24 cellular contexts compared by ENCODE assay signal in the genomic region with DNA sequence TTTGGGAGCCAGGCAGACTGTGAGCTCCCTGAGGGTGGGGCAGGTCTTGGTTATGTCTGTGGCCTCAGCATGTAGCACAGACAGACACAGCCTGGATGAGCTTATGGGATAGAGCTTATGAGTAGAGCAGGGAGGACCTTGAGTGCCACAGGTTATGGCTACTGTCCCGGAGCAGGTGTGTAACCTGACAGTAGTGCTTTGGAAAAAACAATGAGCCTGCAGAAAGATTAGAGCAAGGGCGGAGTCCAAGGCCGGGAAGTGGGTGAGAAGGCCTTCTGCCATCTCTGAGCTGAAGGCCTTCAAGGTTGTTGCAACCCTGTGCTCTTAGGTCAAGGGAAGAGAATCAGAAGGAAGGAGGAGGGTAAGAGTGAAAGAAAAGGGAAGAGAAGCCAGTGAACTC. TPM values are rescaled to one million over a fixed set of nuclear protein-coding genes. Genes with fewer than 3 reads are reported as not detected.
A peak's percentile ranks its signal among the peaks of the same experiment; 100 is the strongest.
DNase-seq lines count a peak whose midpoint lies in the region; ATAC-seq and TF ChIP-seq lines count a peak whose summit lies in the region.
"Had no signal": no experiment of that assay in that cellular context is flagged by ENCODE, and none has a peak within 500 bp of the region (broad histone marks: within the 10 kb centered on the region; RNA-seq: fewer than 3 reads in every experiment).

No MANE protein-coding gene starts in this region.

- H2BK12ac ChIP-seq in H9 (ENCODE audit: insufficient read length, low read depth, low read length), result no peak overlapping the region

- H3K4ac ChIP-seq in H9 (ENCODE audit: low read depth, low read length), result no peak overlapping the region

- no peak overlapping the region for H2BK20ac ChIP-seq in H9 (ENCODE audit: low read depth, low read length, poor library complexity, severe bottlenecking)

- DNase-seq in T-helper 2 cell treated with Interferon-gamma antibody and Interleukin-4, amounts not matched to agents 5 μg/mL and 100 μg/mL, for 36 hours (ENCODE audit: low spot score), result no peak
- DNase-seq in T-helper 2 cell (no peak), H9 (no peak), osteoblast (ENCODE audit: insufficient read length, low spot score, missing footprints) (peak; percentile 52)
- DNase-seq: 8988T; activated CD8-positive, alpha-beta memory T cell treated with anti-CD3 and anti-CD28 coated beads, Interleukin-2, amount 50 U/mL, for 48 hours; activated naive CD4-positive, alpha-beta T cell treated with anti-CD3 and anti-CD28 coated beads, Interleukin-2, amount 50 U/mL, for 16 hours; BE2C; dermis blood vessel endothelial cell; DMS153; gastrocnemius medialis; GF-D8; HFFc6; NCI-H1048; NCI-H524 treated with DMSO at 0.1 percent for 48 hours; stimulated activated CD4-positive, alpha-beta T cell treated with anti-CD3 and anti-CD28 coated beads, Interleukin-2, amount 100 ng/mL, for 48 hours; substantia nigra had no signal

- H3K27me3 ChIP-seq in H9 (ENCODE audit: insufficient read depth, low read length) (no peaks in the 10 kb centered on the region), osteoblast (ENCODE audit: insufficient read depth, low read length) (no peaks in the 10 kb centered on the region)
- H3K27me3 ChIP-seq: BE2C, gastrocnemius medialis, left lung had no signal

- H3K27ac ChIP-seq in H9 (ENCODE audit: insufficient read length, low read depth, low read length), result no peak overlapping the region
- H3K27ac ChIP-seq in osteoblast (ENCODE audit: low read depth, low read length), result no peak overlapping the region
- H3K27ac ChIP-seq: KMS-11, left lung had no signal

- H3K36me3 ChIP-seq in osteoblast (ENCODE audit: insufficient read depth, low read length), result peaks cover 59% of the 10 kb centered on the region

- no peak overlapping the region for H2BK15ac ChIP-seq in H9 (ENCODE audit: low read depth, low read length)

- no peaks in the 10 kb centered on the region for H4K20me1 ChIP-seq in H9 (ENCODE audit: control insufficient read depth, insufficient read depth, insufficient read length)
- H4K20me1 ChIP-seq in osteoblast (ENCODE audit: insufficient read depth, low read length), result peaks cover 9% of the 10 kb centered on the region

- H3K23me2 ChIP-seq in H9 (ENCODE audit: insufficient read length, low read depth, low read length, poor library complexity, severe bottlenecking), result peaks cover 8% of the 10 kb centered on the region

- H3K36me3 Mint-ChIP-seq in T-helper 2 cell treated with Interferon-gamma antibody and Interleukin-4, amounts not matched to agents 5 μg/mL and 100 μg/mL, for 36 hours (ENCODE audit: low read depth), result peaks cover 6% of the 10 kb centered on the region
- H3K36me3 Mint-ChIP-seq in H9 (ENCODE audit: insufficient read depth in 1 of 3, low read depth in 3 of 3), result peaks cover 6 to 34% (median 15%) of the 10 kb centered on the region in 3 experiments
- peaks cover 93% of the 10 kb centered on the region for H3K36me3 Mint-ChIP-seq in dendritic cell treated with granulocyte-macrophage colony-stimulating factor and Interleukin-4, amounts not matched to agents 40 ng/mL and 50 ng/mL, for 4 days (ENCODE audit: low read depth)

- H3K27ac Mint-ChIP-seq in T-helper 2 cell treated with Interferon-gamma antibody and Interleukin-4, amounts not matched to agents 5 μg/mL and 100 μg/mL, for 36 hours, result peak overlapping the region; percentile 24
- peak overlapping the region in 2 of 3 experiments; percentile 13 to 80; a peak in 3 of 7 replicates for H3K27ac Mint-ChIP-seq in H9
- peak overlapping the region; percentile 6 for H3K27ac Mint-ChIP-seq in dendritic cell treated with granulocyte-macrophage colony-stimulating factor and Interleukin-4, amounts not matched to agents 40 ng/mL and 50 ng/mL, for 4 days
- H3K27ac Mint-ChIP-seq: HFFc6 had no signal

- no peak overlapping the region for H3K4me3 Mint-ChIP-seq in T-helper 2 cell treated with Interferon-gamma antibody and Interleukin-4, amounts not matched to agents 5 μg/mL and 100 μg/mL, for 36 hours
- no peak overlapping the region for H3K4me3 Mint-ChIP-seq in H9
- H3K4me3 Mint-ChIP-seq in dendritic cell treated with granulocyte-macrophage colony-stimulating factor and Interleukin-4, amounts not matched to agents 40 ng/mL and 50 ng/mL, for 4 days, result no peak overlapping the region
- H3K4me3 Mint-ChIP-seq: HFFc6 had no signal

- no peak overlapping the region for H3K9ac ChIP-seq in H9 (ENCODE audit: extremely low read depth, insufficient read length, low read length)
- H3K9ac ChIP-seq: KMS-11 had no signal

- H2BK120ac ChIP-seq in H9 (ENCODE audit: low read depth, low read length, poor library complexity, severe bottlenecking), result no peak overlapping the region

- TF ChIP-seq CTCF in H9 (conservative IDR thresholded peaks at IDR 0.05), result no peak
- no peak for TF ChIP-seq CTCF in osteoblast (IDR thresholded peaks at IDR 0.05; ENCODE audit: extremely low read depth, low read depth, low read length)

- H3K9me3 Mint-ChIP-seq in T-helper 2 cell treated with Interferon-gamma antibody and Interleukin-4, amounts not matched to agents 5 μg/mL and 100 μg/mL, for 36 hours, result no peaks in the 10 kb centered on the region
- H3K9me3 Mint-ChIP-seq in H9, result peaks cover 0 to 3% of the 10 kb centered on the region in 2 experiments; a peak in 1 of 5 replicates
- H3K9me3 Mint-ChIP-seq in dendritic cell treated with granulocyte-macrophage colony-stimulating factor and Interleukin-4, amounts not matched to agents 40 ng/mL and 50 ng/mL, for 4 days, result no peaks in the 10 kb centered on the region
- H3K9me3 Mint-ChIP-seq: HFFc6 had no signal

- no peak overlapping the region for H4K8ac ChIP-seq in H9 (replicated peaks; ENCODE audit: insufficient read length, low read depth, low read length)

- H3K14ac ChIP-seq in H9 (ENCODE audit: insufficient read depth, low read length), result no peak overlapping the region

- no peak overlapping the region for H4K91ac ChIP-seq in H9 (ENCODE audit: insufficient read length, low read depth, low read length)

- H3T11ph ChIP-seq in H9 (ENCODE audit: low read length), result no peak overlapping the region

- H2AK5ac ChIP-seq in H9 (ENCODE audit: insufficient read length, low read length), result no peak overlapping the region

- ATAC-seq in HG03025 (IDR thresholded peaks at IDR 0.05; ENCODE audit: low FRiP score, unreplicated experiment), result no peak
- no peak for ATAC-seq in GM18861 (IDR thresholded peaks at IDR 0.05; ENCODE audit: unreplicated experiment)
- no peak for ATAC-seq in activated CD4-positive, CD25-positive, alpha-beta regulatory T cell treated with anti-CD3 and anti-CD28 coated beads, Interleukin-2, amount 50 U/mL, for 24 hours
- ATAC-seq: gastrocnemius medialis, GM12878, left lung had no signal

- no peak overlapping the region for H3K23ac ChIP-seq in H9 (ENCODE audit: insufficient read length, low read depth, low read length)

- H3K9me3 ChIP-seq in H9 (ENCODE audit: control insufficient read depth, low read depth, low read length), result no peaks in the 10 kb centered on the region
- no peaks in the 10 kb centered on the region for H3K9me3 ChIP-seq in osteoblast (ENCODE audit: low read depth, low read length)
- H3K9me3 ChIP-seq: BE2C, gastrocnemius medialis, left lung had no signal

- H3K56ac ChIP-seq in H9 (ENCODE audit: insufficient read length, low read depth, low read length), result no peak overlapping the region

- H3K4me1 ChIP-seq in H9 (ENCODE audit: insufficient read depth, low read length) (no peaks in the 10 kb centered on the region), osteoblast (ENCODE audit: insufficient read depth, low read length) (peaks cover 12% of the 10 kb centered on the region)
- H3K4me1 ChIP-seq: BE2C had no signal

- intact Hi-C loops in dendritic cell treated with granulocyte-macrophage colony-stimulating factor and Interleukin-4, amounts not matched to agents 40 ng/mL and 50 ng/mL, for 4 days (cut with micrococcal nuclease), result no loop called here

- no peak overlapping the region for H4K5ac ChIP-seq in H9 (ENCODE audit: insufficient read length, low read depth, low read length)

- no peaks in the 10 kb centered on the region; the same call in 1 of the 2 replicates for H3K79me2 ChIP-seq in H9 (ENCODE audit: insufficient read depth, low read length)
- H3K79me2 ChIP-seq in osteoblast (ENCODE audit: insufficient read depth, low read length), result peaks cover 23% of the 10 kb centered on the region

- H3K79me1 ChIP-seq in H9 (ENCODE audit: insufficient read depth, low read depth, low read length, poor library complexity, severe bottlenecking), result no peaks in the 10 kb centered on the region

- no peak overlapping the region for H2BK5ac ChIP-seq in H9 (ENCODE audit: insufficient read length, low read length)

- no peaks in the 10 kb centered on the region for H3K27me3 Mint-ChIP-seq in T-helper 2 cell treated with Interferon-gamma antibody and Interleukin-4, amounts not matched to agents 5 μg/mL and 100 μg/mL, for 36 hours (ENCODE audit: low read depth)
- H3K27me3 Mint-ChIP-seq in H9 (ENCODE audit: low read depth), result no peaks in the 10 kb centered on the region
- no peaks in the 10 kb centered on the region for H3K27me3 Mint-ChIP-seq in dendritic cell treated with granulocyte-macrophage colony-stimulating factor and Interleukin-4, amounts not matched to agents 40 ng/mL and 50 ng/mL, for 4 days

- no CpG with 5 or more reads among the region's 3 CpGs for WGBS in H9 (ENCODE audit: extremely low coverage, insufficient read length, low lambda C conversion rate)

- no peaks in the 10 kb centered on the region for H3K4me1 Mint-ChIP-seq in T-helper 2 cell treated with Interferon-gamma antibody and Interleukin-4, amounts not matched to agents 5 μg/mL and 100 μg/mL, for 36 hours (ENCODE audit: low read depth)
- peaks cover 23 to 25% of the 10 kb centered on the region in 2 experiments for H3K4me1 Mint-ChIP-seq in H9
- peaks cover 53% of the 10 kb centered on the region for H3K4me1 Mint-ChIP-seq in dendritic cell treated with granulocyte-macrophage colony-stimulating factor and Interleukin-4, amounts not matched to agents 40 ng/mL and 50 ng/mL, for 4 days (ENCODE audit: low read depth)

- no peak overlapping the region for H2AFZ ChIP-seq in H9 (ENCODE audit: low read length)
- H2AFZ ChIP-seq in osteoblast (ENCODE audit: low read length), result no peak overlapping the region

- H3K4me2 ChIP-seq in H9 (ENCODE audit: insufficient read depth, insufficient read length, low read length) (no peak overlapping the region), osteoblast (ENCODE audit: insufficient read depth, low read length) (no peak overlapping the region)
- H3K4me2 ChIP-seq: KMS-11 had no signal

- H3K18ac ChIP-seq in H9 (ENCODE audit: insufficient read length, low read depth, low read length), result no peak overlapping the region

- H3K4me3 ChIP-seq in osteoblast (ENCODE audit: insufficient read depth, low read length), result no peak overlapping the region
- H3K4me3 ChIP-seq: gastrocnemius medialis, GM12878, left lung had no signal

RNA-seq across cellular contexts. Expression of gene TAGLN, which starts 4.0 kb away (rescaled TPM):
- 176 and 188 TPM in 2 replicates for total RNA-seq in H9 (2021)
- total RNA-seq in osteoblast, result 3,614 and 3,853 TPM in 2 replicates

RNA-seq across cellular contexts. Expression of gene SIDT2, which starts 16.7 kb away (rescaled TPM):
- total RNA-seq in H9 (2021) (18.3 and 20.9 TPM in 2 replicates), osteoblast (27.5 and 35.7 TPM in 2 replicates)

RNA-seq across cellular contexts. Expression of gene PCSK7, which starts 36.7 kb away (rescaled TPM):
- 50.7 and 53.9 TPM in 2 replicates for total RNA-seq in H9 (2021)
- 44.5 and 51.9 TPM in 2 replicates for total RNA-seq in osteoblast

RNA-seq across cellular contexts. Expression of gene RNF214, which starts 37.3 kb away (rescaled TPM):
- 25.4 and 26.0 TPM in 2 replicates for total RNA-seq in H9 (2021)
- total RNA-seq in osteoblast, result 13.4 and 14.7 TPM in 2 replicates

RNA-seq across cellular contexts. Expression of gene PAFAH1B2, which starts 51.1 kb away (rescaled TPM):
- total RNA-seq in H9 (2021), result 158 and 161 TPM in 2 replicates
- 141 and 151 TPM in 2 replicates for total RNA-seq in osteoblast

Comparison
In these comparisons a context has a peak if more than half of its experiments do, and no peak if none do; other contexts are left out.
1. RNA of gene TAGLN, which starts 4.0 kb away (total RNA-seq): 3,614 to 3,853 TPM in osteoblast; 176 to 188 TPM in H9; every median in the first group is over 10 times any median in the second.
2. Peak in every context shown above with its lines, with median percentiles within 50 percentile points of each other: H3K27ac Mint-ChIP-seq.